ENCODE assay signal across 7 cellular contexts in genomic region chr20:61236677-61237076, GRCh38. TPM values are rescaled to one million over a fixed set of nuclear protein-coding genes. Genes with fewer than 3 reads are reported as not detected.
"Had no signal": no experiment of that assay in that cellular context is flagged by ENCODE, and none has a peak within 500 bp of the region (broad histone marks: within the 10 kb centered on the region; RNA-seq: fewer than 3 reads in every experiment).

No MANE protein-coding gene starts in this region.

- ATAC-seq: K562 had no signal

- DNase-seq: GM23248, GOT3, H9, HCEC 1CT, IMR-90, KG1 had no signal

- H3K4me3 Mint-ChIP-seq: H9 had no signal

- H3K4me3 ChIP-seq: GM23248, K562 had no signal

RNA-seq across cellular contexts. Expression of gene CDH4, which starts 15.4 kb away (rescaled TPM):
- total RNA-seq: K562 had no signal
